27 cellular contexts compared by ENCODE assay signal in genomic region chr13:96397807-96398206, GRCh38.
"Had no signal": no experiment of that assay in that cellular context is flagged by ENCODE, and none has a peak within 500 bp of the region (broad histone marks: within the 10 kb centered on the region; RNA-seq: fewer than 3 reads in every experiment).

No MANE protein-coding gene starts in this region.

- FAIRE-seq: kidney, TTC549 had no signal

- H3K27me3 ChIP-seq: ascending aorta, brain microvascular endothelial cell, ovary, uterus had no signal

- H3K4me1 ChIP-seq: ascending aorta, uterus had no signal

- H3K36me3 ChIP-seq: ascending aorta, brain microvascular endothelial cell, ovary, uterus had no signal

- H3K9me3 ChIP-seq: ascending aorta, ovary, uterus had no signal

- DNase-seq: activated CD4-positive, alpha-beta memory T cell treated with anti-CD3 and anti-CD28 coated beads, Interleukin-2, amount 10 ng/mL, durations not matched to agents 7 days and 5 days; activated CD4-positive, alpha-beta T cell treated with anti-CD3 and anti-CD28 coated beads for 1 hour; activated CD4-positive, alpha-beta T cell treated with anti-CD3 and anti-CD28 coated beads, Interleukin-2, amount 10 ng/mL, durations not matched to agents 7 days and 5 days; activated CD8-positive, alpha-beta memory T cell treated with anti-CD3 and anti-CD28 coated beads, Interleukin-2, amount 50 U/mL, for 48 hours; activated gamma-delta T cell; activated naive CD4-positive, alpha-beta T cell treated with anti-CD3 and anti-CD28 coated beads, Interleukin-2, amount 10 ng/mL, durations not matched to agents 7 days and 5 days; activated naive CD8-positive, alpha-beta T cell treated with anti-CD3 and anti-CD28 coated beads, Interleukin-2, amount 10 ng/mL, durations not matched to agents 7 days and 5 days; activated T-cell treated with anti-CD3 and anti-CD28 coated beads, Interleukin-2, amount 50 U/mL, for 24 hours; endodermal cell; foreskin fibroblast; head of caudate nucleus; hypothalamus; immature natural killer cell; kidney; naive B cell; ovary; stimulated activated CD4-positive, alpha-beta T cell treated with anti-CD3 and anti-CD28 coated beads, Interleukin-12 subunit alpha, Interleukin-12 subunit beta, amount 100 ng/mL, for 4 hours; stimulated activated CD4-positive, alpha-beta T cell treated with anti-CD3 and anti-CD28 coated beads, Interleukin-4, amount 100 ng/mL, for 1 hour; substantia nigra; uterus had no signal

- H3K27ac ChIP-seq: ascending aorta, brain microvascular endothelial cell, ovary, skin epidermis, uterus had no signal

- H3K4me3 ChIP-seq: ascending aorta, ovary, skin epidermis, uterus had no signal

- ATAC-seq: esophagus mucosa, sciatic nerve, WTC11 had no signal
